Comparison of ENCODE assay signal across 35 cellular contexts in genomic region chr10:129157185-129157584, GRCh38.
DNase-seq lines count a peak whose midpoint lies in the region; ATAC-seq, FAIRE-seq and TF ChIP-seq lines count a peak whose summit lies in the region.
"Had no signal": no experiment of that assay in that cellular context is flagged by ENCODE, and none has a peak within 500 bp of the region (broad histone marks: within the 10 kb centered on the region; RNA-seq: fewer than 3 reads in every experiment).

No MANE protein-coding gene starts in this region.

- H3K9me1 ChIP-seq in K562 (ENCODE audit: control insufficient read depth, insufficient read depth, low read length): no peaks in the 10 kb centered on the region

- H3K79me1 ChIP-seq in H1 (ENCODE audit: low read depth, low read length): 0 out of 2 replicates have a peak, but pooled peaks cover 2% of the 10 kb centered on the region

- 0% methylated on average over 5 of the region's 5 CpGs for WGBS in K562 (ENCODE audit: insufficient coverage, low coverage, missing lambda C conversion rate)
- 99% methylated on average over 5 of the region's 5 CpGs; no CpG with 5 or more reads in 1 of the 2 experiments for WGBS in H1 (ENCODE audit: extremely low coverage in 1 of 2, insufficient coverage in 1 of 2, insufficient read length in 1 of 2, insufficient replicate concordance in 2 of 2, low coverage in 1 of 2, low lambda C conversion rate in 2 of 2, missing lambda C conversion rate in 1 of 2), 2 experiments
- WGBS in esophagus muscularis mucosa: 98% methylated on average over 5 of the region's 5 CpGs

- H3K9me3 ChIP-seq in HEK293 (ENCODE audit: control insufficient read depth, insufficient read depth, low read depth, low read length) (no peaks in the 10 kb centered on the region), K562 (replicated peaks; ENCODE audit: control insufficient read depth, insufficient read depth, low read depth, low read length) (no peaks in the 10 kb centered on the region), H1 (ENCODE audit: insufficient read depth in 2 of 2, low read depth in 1 of 2, low read length in 1 of 2) (no peaks in the 10 kb centered on the region), esophagus muscularis mucosa (peaks cover 0 to 21% (median 3%) of the 10 kb centered on the region in 4 donors), OCI-LY7 (ENCODE audit: low read length) (no peaks in the 10 kb centered on the region)
- H3K9me3 ChIP-seq: A549, BE2C, BLaER1, Caco-2 had no signal

- H3K9me2 ChIP-seq in OCI-LY7 (ENCODE audit: insufficient read depth, low read length): no peaks in the 10 kb centered on the region

- no peak overlapping the region for H4K5ac ChIP-seq in H1 (ENCODE audit: insufficient read length, low read depth, low read length)

- H4K91ac ChIP-seq in H1 (replicated peaks; ENCODE audit: insufficient read length, low read length): no peak overlapping the region

- no peak overlapping the region for H3K4me3 ChIP-seq in HEK293 (ENCODE audit: low read depth, low read length)
- H3K4me3 ChIP-seq in K562: no peak overlapping the region
- no peak overlapping the region for H3K4me3 ChIP-seq in H1 (ENCODE audit: extremely low read depth in 1 of 4, insufficient read depth in 2 of 4, low read depth in 3 of 4, low read length in 4 of 4)
- H3K4me3 ChIP-seq in esophagus muscularis mucosa: no peak overlapping the region
- H3K4me3 ChIP-seq in OCI-LY7 (ENCODE audit: low read depth, low read length, poor library complexity, severe bottlenecking): no peak overlapping the region
- H3K4me3 ChIP-seq: A549; BLaER1; BLaER1 treated with 17β-estradiol and CSF1 and Interleukin-3, amounts not matched to agents 10 nM and 100 nM had no signal

- no peak overlapping the region for H3K18ac ChIP-seq in H1 (ENCODE audit: extremely low read depth, low read length)

- H2BK12ac ChIP-seq in H1 (ENCODE audit: low read depth, low read length): no peak overlapping the region

- no peak overlapping the region for H3K4ac ChIP-seq in H1 (replicated peaks; ENCODE audit: insufficient read length, low read depth, low read length)

- H3K4me1 ChIP-seq in HEK293 (ENCODE audit: control insufficient read depth, insufficient read depth, low read length) (no peaks in the 10 kb centered on the region), K562 (replicated peaks in 1 of 2; ENCODE audit: control insufficient read depth in 2 of 2, insufficient read depth in 2 of 2, low read length in 2 of 2) (no peaks in the 10 kb centered on the region), H1 (replicated peaks in 1 of 4; ENCODE audit: control insufficient read depth in 3 of 4, insufficient read depth in 4 of 4, low read length in 3 of 4) (peaks cover 2 to 6% (median 5%) of the 10 kb centered on the region in 4 experiments), esophagus muscularis mucosa (no peaks in the 10 kb centered on the region), OCI-LY7 (ENCODE audit: insufficient read depth, low read length, poor library complexity, severe bottlenecking) (no peaks in the 10 kb centered on the region)
- H3K4me1 ChIP-seq: A549, Caco-2 had no signal

- no peaks in the 10 kb centered on the region for H3K23me2 ChIP-seq in H1 (ENCODE audit: low read depth, low read length)

- intact Hi-C loops in K562 (cut with micrococcal nuclease) (no loop called here), esophagus muscularis mucosa (cut with DNase I) (no loop called here), OCI-LY7 (cut with micrococcal nuclease; ENCODE audit: unreplicated experiment) (no loop called here)

- H2BK15ac ChIP-seq in H1 (ENCODE audit: low read length): no peak overlapping the region

- in situ Hi-C loops in K562 (cut with MboI): no loop called here

- no peak overlapping the region for H2BK20ac ChIP-seq in H1 (ENCODE audit: low read length)

- no peak overlapping the region for H2AFZ ChIP-seq in K562 (ENCODE audit: low read depth, low read length)
- no peak overlapping the region for H2AFZ ChIP-seq in H1 (ENCODE audit: low read length)
- no peak overlapping the region for H2AFZ ChIP-seq in OCI-LY7 (ENCODE audit: low read length)

- H4K8ac ChIP-seq in H1 (ENCODE audit: extremely low read depth, insufficient read depth, low read length): no peak overlapping the region

- H3K36me3 ChIP-seq in HEK293 (ENCODE audit: control insufficient read depth in 2 of 2, insufficient read depth in 1 of 2, low read length in 2 of 2): no peaks in the 10 kb centered on the region
- no peaks in the 10 kb centered on the region for H3K36me3 ChIP-seq in K562 (ENCODE audit: control insufficient read depth, insufficient read depth, low read length)
- H3K36me3 ChIP-seq in H1 (ENCODE audit: control insufficient read depth in 2 of 4, insufficient read depth in 4 of 4, low read length in 3 of 4): no peaks in the 10 kb centered on the region
- no peaks in the 10 kb centered on the region for H3K36me3 ChIP-seq in esophagus muscularis mucosa
- H3K36me3 ChIP-seq in OCI-LY7 (ENCODE audit: insufficient read depth, low read length): no peaks in the 10 kb centered on the region
- H3K36me3 ChIP-seq: BE2C; BLaER1; BLaER1 treated with 17β-estradiol and CSF1 and Interleukin-3, amounts not matched to agents 10 nM and 100 nM had no signal

- no peak for ATAC-seq in K562
- no peak for ATAC-seq in GM21786 (IDR thresholded peaks at IDR 0.05; ENCODE audit: unreplicated experiment)
- ATAC-seq: A549; CD8-positive, alpha-beta T cell had no signal

- H3K14ac ChIP-seq in H1 (ENCODE audit: insufficient read length): no peak overlapping the region

- POLR2A ChIA-PET in HEK293 (lab: Yijun Ruan, JAX) (no interaction called here), K562 (lab: Yijun Ruan, JAX) (no interaction called here), H1 (lab: Charles Lee; ENCODE audit: partially characterized antibody) (no interaction called here), OCI-LY7 (lab: Charles Lee) (no interaction called here)

- BruUV-seq in K562 (replicated peaks; lab: Mats Ljungman, UMichigan): no TSS peak
- BruUV-seq in OCI-LY7 (replicated peaks; lab: Mats Ljungman, UMichigan): no TSS peak

- no peak for TF ChIP-seq RAD21 in K562 (CRISPR knock-in tag; conservative IDR thresholded peaks at IDR 0.05 in 1 of 2, IDR thresholded peaks at IDR 0.05 in 1 of 2)
- no peak for TF ChIP-seq RAD21 in H1 (IDR thresholded peaks at IDR 0.05 in 1 of 2, conservative IDR thresholded peaks at IDR 0.05 in 1 of 2; ENCODE audit: low read depth in 2 of 2, low read length in 2 of 2)

- TF ChIP-seq EP300 in K562 (IDR thresholded peaks at IDR 0.05; ENCODE audit: low read length) (no peak), H1 (IDR thresholded peaks at IDR 0.05; ENCODE audit: borderline replicate concordance in 1 of 2, low read depth in 2 of 2, low read length in 2 of 2) (no peak), esophagus muscularis mucosa (IDR thresholded peaks at IDR 0.05) (no peak)

- no peaks in the 10 kb centered on the region for H3K27me3 ChIP-seq in K562 (ENCODE audit: control insufficient read depth in 2 of 2, insufficient read depth in 2 of 2, low read length in 2 of 2)
- H3K27me3 ChIP-seq in H1 (replicated peaks in 1 of 4; ENCODE audit: control insufficient read depth in 3 of 4, extremely low read depth in 1 of 4, insufficient read depth in 3 of 4, low read length in 3 of 4): no peaks in the 10 kb centered on the region
- no peaks in the 10 kb centered on the region for H3K27me3 ChIP-seq in esophagus muscularis mucosa
- H3K27me3 ChIP-seq: BE2C; BLaER1; BLaER1 treated with 17β-estradiol and CSF1 and Interleukin-3, amounts not matched to agents 10 nM and 100 nM had no signal

- no peak overlapping the region for H3K9ac ChIP-seq in K562 (ENCODE audit: insufficient read depth in 1 of 2, low read depth in 2 of 2, low read length in 2 of 2)
- H3K9ac ChIP-seq in H1 (replicated peaks in 1 of 4; ENCODE audit: extremely low read depth in 1 of 4, low read depth in 3 of 4, low read length in 3 of 4): no peak overlapping the region
- H3K9ac ChIP-seq: BLaER1; BLaER1 treated with 17β-estradiol and CSF1 and Interleukin-3, amounts not matched to agents 10 nM and 100 nM had no signal

- no peak for DNase-seq in K562 (ENCODE audit: extremely low read depth in 1 of 4, low spot score in 3 of 4)
- no peak for DNase-seq in H1 (ENCODE audit: low read depth in 1 of 2, low spot score in 2 of 2)
- peak; percentile 3 for DNase-seq in esophagus muscularis mucosa (ENCODE audit: extremely low spot score)
- DNase-seq in NCI-H146 (lab: John Stamatoyannopoulos, UW): no peak
- no peak for DNase-seq in OCI-LY7 (ENCODE audit: low spot score)
- DNase-seq in activated T-cell treated with anti-CD3 and anti-CD28 coated beads, Interleukin-2, amount 50 U/mL, for 1 hour: no peak
- DNase-seq: 8988T; ACHN; AML-193; BE2C; C1 segment of cervical spinal cord; Caco-2; Calu3; CD4-positive, alpha-beta memory T cell; CD4-positive, alpha-beta T cell; CD4-positive, CD25-positive, alpha-beta regulatory T cell; CD8-positive, alpha-beta memory T cell; CD8-positive, alpha-beta T cell; COR-L47; DMS 273 treated with DMSO at 0.1 percent for 48 hours; DMS153; DMS53; DMS79; DMS79 treated with DMSO at 0.1 percent for 48 hours; DND-41; EL had no signal

- no peak overlapping the region for H2BK5ac ChIP-seq in H1 (ENCODE audit: low read depth, low read length)

- FAIRE-seq in K562 (lab: Jason Lieb, UNC): no peak
- FAIRE-seq in H1 (lab: Jason Lieb, UNC): no peak
- FAIRE-seq: A204.1, A549, D721Med had no signal

- H3K27ac ChIP-seq in HEK293 (ENCODE audit: extremely low read depth, low read depth, low read length): no peak overlapping the region
- no peak overlapping the region for H3K27ac ChIP-seq in K562 (ENCODE audit: extremely low read depth, low read depth, low read length)
- H3K27ac ChIP-seq in H1 (ENCODE audit: low read depth, low read length): no peak overlapping the region
- H3K27ac ChIP-seq in esophagus muscularis mucosa (replicated peaks in 1 of 4): no peak overlapping the region
- H3K27ac ChIP-seq in OCI-LY7 (ENCODE audit: low read depth, low read length, poor library complexity, severe bottlenecking): no peak overlapping the region
- H3K27ac ChIP-seq: 22Rv1; A549; BLaER1; BLaER1 treated with 17β-estradiol and CSF1 and Interleukin-3, amounts not matched to agents 10 nM and 100 nM; C4-2B had no signal

- TF ChIP-seq POLR2A in K562 (conservative IDR thresholded peaks at IDR 0.05) (no peak), H1 (IDR thresholded peaks at IDR 0.05; ENCODE audit: control extremely low read depth in 1 of 2, low read depth in 2 of 2, low read length in 2 of 2) (no peak), esophagus muscularis mucosa (IDR thresholded peaks at IDR 0.05; ENCODE audit: low read depth) (no peak)

- CTCF ChIA-PET in HEK293 (lab: Yijun Ruan, JAX) (interaction anchor here (0.6 kb wide), 1 partner anchor 1758 kb away, joined by 3 read pairs; no protein-coding TSS in a partner anchor), K562 (lab: Yijun Ruan, JAX; ENCODE audit: low intra/inter-chr PET ratio) (no interaction called here), H1 (lab: Charles Lee; ENCODE audit: partially characterized antibody) (interaction anchor here (0.9 kb wide), 1 partner anchor 118 kb away, joined by 3 read pairs; no protein-coding TSS in a partner anchor), OCI-LY7 (lab: Charles Lee; ENCODE audit: unreplicated experiment) (no interaction called here)

- no peaks in the 10 kb centered on the region for H3K79me2 ChIP-seq in K562 (ENCODE audit: control insufficient read depth, insufficient read depth, low read length)
- H3K79me2 ChIP-seq in H1 (ENCODE audit: control insufficient read depth in 1 of 2, insufficient read depth in 2 of 2, low read length in 2 of 2): no peaks in the 10 kb centered on the region
- no peaks in the 10 kb centered on the region for H3K79me2 ChIP-seq in OCI-LY7 (ENCODE audit: insufficient read depth, low read depth, low read length)

- H3K56ac ChIP-seq in H1 (replicated peaks; ENCODE audit: insufficient read length, low read depth, low read length): no peak overlapping the region

- H2BK120ac ChIP-seq in H1 (replicated peaks; ENCODE audit: low read depth, low read length): no peak overlapping the region

- no peak overlapping the region for H2AK5ac ChIP-seq in H1 (ENCODE audit: low read depth, low read length)

- H4K20me1 ChIP-seq in K562 (replicated peaks; ENCODE audit: control insufficient read depth, insufficient read depth, low read length): no peaks in the 10 kb centered on the region
- no peaks in the 10 kb centered on the region for H4K20me1 ChIP-seq in H1 (replicated peaks in 1 of 2; ENCODE audit: control insufficient read depth in 1 of 2, insufficient read depth in 2 of 2, low read length in 2 of 2)
- H4K20me1 ChIP-seq in OCI-LY7 (ENCODE audit: insufficient read depth, low read length): no peaks in the 10 kb centered on the region
- H4K20me1 ChIP-seq: BLaER1; BLaER1 treated with 17β-estradiol and CSF1 and Interleukin-3, amounts not matched to agents 10 nM and 100 nM had no signal

- H3K23ac ChIP-seq in H1 (ENCODE audit: insufficient read length): no peak overlapping the region

- H3K4me2 ChIP-seq in K562 (ENCODE audit: insufficient read depth, low read length) (no peak overlapping the region), H1 (ENCODE audit: insufficient read depth in 1 of 2, low read depth in 2 of 2, low read length in 2 of 2) (no peak overlapping the region), OCI-LY7 (ENCODE audit: low read length) (no peak overlapping the region)
- H3K4me2 ChIP-seq: A549; BLaER1; BLaER1 treated with 17β-estradiol and CSF1 and Interleukin-3, amounts not matched to agents 10 nM and 100 nM had no signal

- TF ChIP-seq CTCF in HEK293 (tag by site-specific recombination; IDR thresholded peaks at IDR 0.05) (no peak), K562 (IDR thresholded peaks at IDR 0.05 in 2 of 3, conservative IDR thresholded peaks at IDR 0.05 in 1 of 3; ENCODE audit: insufficient read depth in 2 of 3, low read depth in 1 of 3, low read length in 3 of 3) (no peak), H1 (IDR thresholded peaks at IDR 0.05; ENCODE audit: control extremely low read depth in 1 of 3, insufficient read depth in 1 of 3, low read depth in 1 of 3, low read length in 3 of 3) (no peak), esophagus muscularis mucosa (IDR thresholded peaks at IDR 0.05) (no peak), OCI-LY7 (conservative IDR thresholded peaks at IDR 0.05; ENCODE audit: low read length) (no peak)

Comparison
In these comparisons a context has a peak if more than half of its experiments do, and no peak if none do; other contexts are left out.
1. CTCF ChIA-PET loops: an anchor here in HEK293 (0.6 kb wide) and H1 (0.9 kb wide); none called in K562 and OCI-LY7.